1 cellular context compared by ENCODE assay signal in the genomic region with DNA sequence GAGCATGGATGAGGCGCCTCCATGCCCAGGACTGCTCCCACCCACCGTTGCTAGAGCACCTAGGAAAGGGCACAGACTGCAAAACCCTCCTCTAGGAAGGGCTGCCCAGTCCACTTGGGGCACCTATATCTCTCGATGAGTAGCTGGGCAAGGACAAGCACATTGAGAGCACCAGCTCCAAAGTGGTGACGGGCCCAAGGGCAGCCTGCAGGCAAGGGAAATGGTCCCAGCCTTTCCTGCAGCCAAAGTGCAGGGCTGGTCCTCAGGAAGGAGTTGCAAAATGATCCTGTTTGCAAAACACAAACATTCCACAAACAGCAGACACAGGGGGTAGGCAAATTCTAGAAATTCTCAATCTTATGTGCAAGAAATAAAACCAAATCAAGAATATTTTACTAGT.
A peak's percentile ranks its signal among the peaks of the same experiment; 100 is the strongest.
TF ChIP-seq lines count a peak whose summit lies in the region.

No MANE protein-coding gene starts in this region.

TF ChIP-seq in HepG2, 621 proteins besides CTCF, POLR2A, EP300 and RAD21:
- TF ChIP-seq ZNF687 (CRISPR knock-in tag; IDR thresholded peaks at IDR 0.05) = peak; percentile 13; the same call in 1 of the 2 replicates
TF ChIP-seq in HepG2: peak in this region for 1; not testable (repeated sequence) for 620.
